ENCODE assay signal across 4 cellular contexts in the genomic region with DNA sequence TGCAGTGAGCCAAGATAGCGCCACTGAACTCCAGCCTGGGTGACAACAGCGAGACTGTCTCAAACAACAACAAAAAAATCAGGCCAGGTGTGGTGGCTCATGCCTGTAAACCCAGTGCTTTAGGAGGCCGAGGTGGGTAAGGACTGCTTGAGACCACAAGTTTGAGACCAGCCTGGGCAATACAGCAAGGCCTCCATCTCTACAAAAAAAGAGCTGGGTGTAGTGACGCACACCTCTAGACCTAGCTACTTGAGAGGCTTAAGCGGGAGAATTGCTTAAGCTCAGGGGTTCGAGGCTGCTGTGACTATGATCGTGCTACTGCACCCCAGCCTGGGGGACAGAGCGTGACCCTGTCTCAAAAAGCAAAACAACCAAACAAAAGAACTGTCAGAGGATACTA.
TF ChIP-seq lines count a peak whose summit lies in the region.

No MANE protein-coding gene starts in this region.

TF ChIP-seq in SK-N-SH, 30 proteins besides CTCF, POLR2A, EP300 and RAD21:
- TF ChIP-seq SIN3A (IDR thresholded peaks at IDR 0.05; ENCODE audit: borderline replicate concordance, low read depth, low read length) (no peak), POLR2AphosphoS5 (IDR thresholded peaks at IDR 0.05; ENCODE audit: low read depth, low read length) (0 out of 2 replicates have a peak, but pooled peaks have one; percentile 22), TEAD4 (IDR thresholded peaks at IDR 0.05; ENCODE audit: borderline replicate concordance, insufficient read depth) (no peak)
TF ChIP-seq in SK-N-SH: peak in this region for 1.

TF ChIP-seq in SK-N-SH treated with all-trans-retinoic acid at 6 μM for 48 hours, 23 proteins besides CTCF, POLR2A, EP300 and RAD21 (continues in another document):
- no peak for TF ChIP-seq ZC3H10 (CRISPR knock-in tag; IDR thresholded peaks at IDR 0.05)
- TF ChIP-seq ARNTL (CRISPR knock-in tag; IDR thresholded peaks at IDR 0.05; ENCODE audit: borderline replicate concordance, low read depth) = no peak
- TF ChIP-seq, protein P1, sequence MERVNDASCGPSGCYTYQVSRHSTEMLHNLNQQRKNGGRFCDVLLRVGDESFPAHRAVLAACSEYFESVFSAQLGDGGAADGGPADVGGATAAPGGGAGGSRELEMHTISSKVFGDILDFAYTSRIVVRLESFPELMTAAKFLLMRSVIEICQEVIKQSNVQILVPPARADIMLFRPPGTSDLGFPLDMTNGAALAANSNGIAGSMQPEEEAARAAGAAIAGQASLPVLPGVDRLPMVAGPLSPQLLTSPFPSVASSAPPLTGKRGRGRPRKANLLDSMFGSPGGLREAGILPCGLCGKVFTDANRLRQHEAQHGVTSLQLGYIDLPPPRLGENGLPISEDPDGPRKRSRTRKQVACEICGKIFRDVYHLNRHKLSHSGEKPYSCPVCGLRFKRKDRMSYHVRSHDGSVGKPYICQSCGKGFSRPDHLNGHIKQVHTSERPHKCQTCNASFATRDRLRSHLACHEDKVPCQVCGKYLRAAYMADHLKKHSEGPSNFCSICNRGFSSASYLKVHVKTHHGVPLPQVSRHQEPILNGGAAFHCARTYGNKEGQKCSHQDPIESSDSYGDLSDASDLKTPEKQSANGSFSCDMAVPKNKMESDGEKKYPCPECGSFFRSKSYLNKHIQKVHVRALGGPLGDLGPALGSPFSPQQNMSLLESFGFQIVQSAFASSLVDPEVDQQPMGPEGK (CRISPR knock-in tag; IDR thresholded peaks at IDR 0.05; ENCODE audit: borderline replicate concordance) = no peak
- TF ChIP-seq TOX (CRISPR knock-in tag; IDR thresholded peaks at IDR 0.05; ENCODE audit: borderline replicate concordance) = no peak
- TF ChIP-seq CSDC2 (CRISPR knock-in tag; IDR thresholded peaks at IDR 0.05) = no peak
- no peak for TF ChIP-seq ZNF565 (CRISPR knock-in tag; conservative IDR thresholded peaks at IDR 0.05; ENCODE audit: low read depth)
- TF ChIP-seq PPARA (CRISPR knock-in tag; IDR thresholded peaks at IDR 0.05; ENCODE audit: borderline replicate concordance) = no peak
- no peak for TF ChIP-seq ISL1 (CRISPR knock-in tag; IDR thresholded peaks at IDR 0.05)
- no peak for TF ChIP-seq SNAI2 (CRISPR knock-in tag; IDR thresholded peaks at IDR 0.05)
- no peak for TF ChIP-seq RARB (CRISPR knock-in tag; IDR thresholded peaks at IDR 0.05)
- no peak for TF ChIP-seq TCF4 (CRISPR knock-in tag; IDR thresholded peaks at IDR 0.05; ENCODE audit: borderline replicate concordance)
- TF ChIP-seq ZFP3 (CRISPR knock-in tag; IDR thresholded peaks at IDR 0.05) = no peak
- no peak for TF ChIP-seq GLIS3 (CRISPR knock-in tag; IDR thresholded peaks at IDR 0.05)
- TF ChIP-seq, protein P2, sequence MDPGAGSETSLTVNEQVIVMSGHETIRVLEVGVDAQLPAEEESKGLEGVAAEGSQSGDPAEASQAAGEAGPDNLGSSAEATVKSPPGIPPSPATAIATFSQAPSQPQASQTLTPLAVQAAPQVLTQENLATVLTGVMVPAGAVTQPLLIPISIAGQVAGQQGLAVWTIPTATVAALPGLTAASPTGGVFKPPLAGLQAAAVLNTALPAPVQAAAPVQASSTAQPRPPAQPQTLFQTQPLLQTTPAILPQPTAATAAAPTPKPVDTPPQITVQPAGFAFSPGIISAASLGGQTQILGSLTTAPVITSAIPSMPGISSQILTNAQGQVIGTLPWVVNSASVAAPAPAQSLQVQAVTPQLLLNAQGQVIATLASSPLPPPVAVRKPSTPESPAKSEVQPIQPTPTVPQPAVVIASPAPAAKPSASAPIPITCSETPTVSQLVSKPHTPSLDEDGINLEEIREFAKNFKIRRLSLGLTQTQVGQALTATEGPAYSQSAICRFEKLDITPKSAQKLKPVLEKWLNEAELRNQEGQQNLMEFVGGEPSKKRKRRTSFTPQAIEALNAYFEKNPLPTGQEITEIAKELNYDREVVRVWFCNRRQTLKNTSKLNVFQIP (CRISPR knock-in tag; IDR thresholded peaks at IDR 0.05; ENCODE audit: borderline replicate concordance, low read depth) = no peak
- TF ChIP-seq ZFP30 (CRISPR knock-in tag; IDR thresholded peaks at IDR 0.05) = no peak
- no peak for TF ChIP-seq BACH2 (CRISPR knock-in tag; IDR thresholded peaks at IDR 0.05; ENCODE audit: borderline replicate concordance)
- TF ChIP-seq, protein P3, sequence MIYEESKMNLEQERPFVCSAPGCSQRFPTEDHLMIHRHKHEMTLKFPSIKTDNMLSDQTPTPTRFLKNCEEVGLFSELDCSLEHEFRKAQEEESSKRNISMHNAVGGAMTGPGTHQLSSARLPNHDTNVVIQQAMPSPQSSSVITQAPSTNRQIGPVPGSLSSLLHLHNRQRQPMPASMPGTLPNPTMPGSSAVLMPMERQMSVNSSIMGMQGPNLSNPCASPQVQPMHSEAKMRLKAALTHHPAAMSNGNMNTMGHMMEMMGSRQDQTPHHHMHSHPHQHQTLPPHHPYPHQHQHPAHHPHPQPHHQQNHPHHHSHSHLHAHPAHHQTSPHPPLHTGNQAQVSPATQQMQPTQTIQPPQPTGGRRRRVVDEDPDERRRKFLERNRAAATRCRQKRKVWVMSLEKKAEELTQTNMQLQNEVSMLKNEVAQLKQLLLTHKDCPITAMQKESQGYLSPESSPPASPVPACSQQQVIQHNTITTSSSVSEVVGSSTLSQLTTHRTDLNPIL (CRISPR knock-in tag; IDR thresholded peaks at IDR 0.05; ENCODE audit: low read depth) = no peak
- no peak for TF ChIP-seq OSR1 (CRISPR knock-in tag; IDR thresholded peaks at IDR 0.05)

TF ChIP-seq in GM23338, 12 proteins besides CTCF, POLR2A, EP300 and RAD21 (continues in another document):
- no peak for TF ChIP-seq STAT1 (IDR thresholded peaks at IDR 0.05; ENCODE audit: unreplicated experiment)
- TF ChIP-seq, protein P4, sequence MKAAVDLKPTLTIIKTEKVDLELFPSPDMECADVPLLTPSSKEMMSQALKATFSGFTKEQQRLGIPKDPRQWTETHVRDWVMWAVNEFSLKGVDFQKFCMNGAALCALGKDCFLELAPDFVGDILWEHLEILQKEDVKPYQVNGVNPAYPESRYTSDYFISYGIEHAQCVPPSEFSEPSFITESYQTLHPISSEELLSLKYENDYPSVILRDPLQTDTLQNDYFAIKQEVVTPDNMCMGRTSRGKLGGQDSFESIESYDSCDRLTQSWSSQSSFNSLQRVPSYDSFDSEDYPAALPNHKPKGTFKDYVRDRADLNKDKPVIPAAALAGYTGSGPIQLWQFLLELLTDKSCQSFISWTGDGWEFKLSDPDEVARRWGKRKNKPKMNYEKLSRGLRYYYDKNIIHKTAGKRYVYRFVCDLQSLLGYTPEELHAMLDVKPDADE (IDR thresholded peaks at IDR 0.05) = no peak
- no peak for TF ChIP-seq ZNF331 (CRISPR knock-in tag; IDR thresholded peaks at IDR 0.05; ENCODE audit: low read depth)
- TF ChIP-seq ZNF114 (CRISPR knock-in tag; IDR thresholded peaks at IDR 0.05) = no peak

TF ChIP-seq in K562, 482 proteins besides CTCF, POLR2A, EP300 and RAD21:
- TF ChIP-seq CBX8 (IDR thresholded peaks at IDR 0.05; ENCODE audit: borderline replicate concordance, extremely low read depth, low read depth, low read length, poor library complexity, severe bottlenecking) = no peak
- no peak for TF ChIP-seq ARNT (IDR thresholded peaks at IDR 0.05)
- no peak for TF ChIP-seq FOXA1 (IDR thresholded peaks at IDR 0.05; ENCODE audit: borderline replicate concordance)
- no peak for TF ChIP-seq PURB (CRISPR knock-in tag; IDR thresholded peaks at IDR 0.05; ENCODE audit: low read depth)
TF ChIP-seq in K562: peak in this region for 0.
